In the genomic region with DNA sequence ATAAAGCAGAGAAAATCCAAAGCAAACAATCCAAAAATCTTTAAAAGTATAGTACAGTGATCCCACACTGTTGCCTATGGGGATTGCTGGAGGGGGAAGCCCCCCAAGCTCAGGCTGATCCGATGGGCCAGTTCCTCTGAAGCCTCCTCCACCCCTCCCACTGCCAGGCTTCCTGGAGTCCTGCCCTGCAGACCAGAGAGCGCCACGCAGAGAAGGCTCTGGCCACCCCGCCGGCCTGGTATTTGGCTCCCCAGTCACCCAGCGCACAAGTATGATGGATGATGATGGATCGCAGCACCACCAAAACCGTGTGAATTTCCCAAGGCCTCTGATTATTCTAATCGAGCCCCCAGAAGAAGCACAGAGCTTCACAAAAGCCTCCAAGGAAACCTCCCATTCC, we compare ENCODE assay signal across 14 cellular contexts.
DNase-seq lines count a peak whose midpoint lies in the region; ATAC-seq and TF ChIP-seq lines count a peak whose summit lies in the region.
"Had no signal": no experiment of that assay in that cellular context is flagged by ENCODE, and none has a peak within 500 bp of the region (broad histone marks: within the 10 kb centered on the region; RNA-seq: fewer than 3 reads in every experiment).

No MANE protein-coding gene starts in this region.

- no peaks in the 10 kb centered on the region for H3F3A ChIP-seq in neural progenitor cell (ENCODE audit: low read depth)

- ATAC-seq in right cardiac atrium (peak; percentile 57 to 71), GM19467 (IDR thresholded peaks at IDR 0.05; ENCODE audit: unreplicated experiment) (no peak)
- ATAC-seq: A549, K562 had no signal

- H3K4me1 ChIP-seq in right cardiac atrium (ENCODE audit: control insufficient read depth, insufficient read depth, low read length), result peaks cover 3% of the 10 kb centered on the region
- H3K4me1 ChIP-seq in ectodermal cell (ENCODE audit: control insufficient read depth, insufficient read depth, low read length), result peaks cover 12% of the 10 kb centered on the region
- H3K4me1 ChIP-seq in neural progenitor cell, result peaks cover 16% of the 10 kb centered on the region
- H3K4me1 ChIP-seq in Caco-2, result peaks cover 11% of the 10 kb centered on the region; the same call in 1 of the 2 replicates
- H3K4me1 ChIP-seq: A549 had no signal

- H2AFZ ChIP-seq in neural progenitor cell (replicated peaks), result peak overlapping the region; percentile 93
- H2AFZ ChIP-seq: GM23248 had no signal

- peak overlapping the region; percentile 31 for H3K4me2 ChIP-seq in neural progenitor cell
- H3K4me2 ChIP-seq: A549 had no signal

- no peaks in the 10 kb centered on the region for H3K9me3 Mint-ChIP-seq in neural progenitor cell
- no peaks in the 10 kb centered on the region for H3K9me3 Mint-ChIP-seq in Caco-2 (ENCODE audit: unreplicated experiment)
- H3K9me3 Mint-ChIP-seq in activated CD4-positive, alpha-beta T cell treated with anti-CD3 and anti-CD28 coated beads, Interleukin-2, amount 10 ng/mL, durations not matched to agents 24 days and 14 days, result no peaks in the 10 kb centered on the region

- H3K36me3 Mint-ChIP-seq in neural progenitor cell (no peaks in the 10 kb centered on the region), Caco-2 (ENCODE audit: insufficient read depth, unreplicated experiment) (no peaks in the 10 kb centered on the region)
- H3K36me3 Mint-ChIP-seq in activated CD4-positive, alpha-beta T cell treated with anti-CD3 and anti-CD28 coated beads, Interleukin-2, amount 10 ng/mL, durations not matched to agents 24 days and 14 days (ENCODE audit: low read depth), result no peaks in the 10 kb centered on the region

- CTCF ChIA-PET in Caco-2 (lab: Charles Lee), result no interaction called here

- H3K9ac ChIP-seq in neural progenitor cell, result no peak overlapping the region
- H3K9ac ChIP-seq: GM23248 had no signal

- H3K27ac Mint-ChIP-seq in neural progenitor cell (peak overlapping the region; percentile 80), Caco-2 (ENCODE audit: unreplicated experiment) (no peak overlapping the region)
- H3K27ac Mint-ChIP-seq in activated CD4-positive, alpha-beta T cell treated with anti-CD3 and anti-CD28 coated beads, Interleukin-2, amount 10 ng/mL, durations not matched to agents 24 days and 14 days, result no peak overlapping the region

- no TSS peak for BruUV-seq in Caco-2 (replicated peaks; lab: Mats Ljungman, UMichigan)

- intact Hi-C loops in right cardiac atrium (cut with DNase I) (no loop called here), cardiac septum (cut with DNase I) (no loop called here), Caco-2 (cut with micrococcal nuclease; ENCODE audit: unreplicated experiment) (no loop called here)
- intact Hi-C loops in activated CD4-positive, alpha-beta T cell treated with anti-CD3 and anti-CD28 coated beads, Interleukin-2, amount 10 ng/mL, durations not matched to agents 24 days and 14 days (cut with micrococcal nuclease), result no loop called here

- H3K36me3 ChIP-seq in ectodermal cell (ENCODE audit: control insufficient read depth, insufficient read depth, low read length), result no peaks in the 10 kb centered on the region
- H3K36me3 ChIP-seq in neural progenitor cell, result no peaks in the 10 kb centered on the region
- no peaks in the 10 kb centered on the region for H3K36me3 ChIP-seq in Caco-2 (ENCODE audit: control insufficient read depth, insufficient read depth, low read length)

- H3K4me3 Mint-ChIP-seq in neural progenitor cell, result no peak overlapping the region
- H3K4me3 Mint-ChIP-seq in Caco-2 (ENCODE audit: unreplicated experiment), result no peak overlapping the region
- H3K4me3 Mint-ChIP-seq in activated CD4-positive, alpha-beta T cell treated with anti-CD3 and anti-CD28 coated beads, Interleukin-2, amount 10 ng/mL, durations not matched to agents 24 days and 14 days, result no peak overlapping the region

- no peak overlapping the region for H3K4me3 ChIP-seq in right cardiac atrium (ENCODE audit: low read length)
- no peak overlapping the region for H3K4me3 ChIP-seq in ectodermal cell (ENCODE audit: insufficient read depth, low read depth, low read length)
- no peak overlapping the region for H3K4me3 ChIP-seq in neural progenitor cell
- no peak overlapping the region for H3K4me3 ChIP-seq in Caco-2 (ENCODE audit: low read depth, low read length)
- H3K4me3 ChIP-seq: A549, GM23248, K562 had no signal

- TF ChIP-seq CTCF in neural progenitor cell (IDR thresholded peaks at IDR 0.05), result no peak
- TF ChIP-seq CTCF in Caco-2 (IDR thresholded peaks at IDR 0.05; ENCODE audit: insufficient read depth in 1 of 2, low read depth in 1 of 2, low read length in 1 of 2, severe bottlenecking in 1 of 2, unreplicated experiment in 1 of 2), result no peak

- POLR2A ChIA-PET in Caco-2 (lab: Charles Lee), result no interaction called here

- peaks cover 3% of the 10 kb centered on the region for H3K27me3 Mint-ChIP-seq in neural progenitor cell (ENCODE audit: insufficient read depth, low read depth)
- H3K27me3 Mint-ChIP-seq in Caco-2 (ENCODE audit: insufficient read depth, unreplicated experiment), result no peaks in the 10 kb centered on the region
- H3K27me3 Mint-ChIP-seq in activated CD4-positive, alpha-beta T cell treated with anti-CD3 and anti-CD28 coated beads, Interleukin-2, amount 10 ng/mL, durations not matched to agents 24 days and 14 days, result peaks cover 7% of the 10 kb centered on the region

- no peaks in the 10 kb centered on the region for H3K79me2 ChIP-seq in neural progenitor cell (ENCODE audit: low read depth)

- H3K9me3 ChIP-seq in right cardiac atrium (ENCODE audit: control insufficient read depth, low read length) (no peaks in the 10 kb centered on the region), ectodermal cell (ENCODE audit: control insufficient read depth, low read length) (no peaks in the 10 kb centered on the region), neural progenitor cell (ENCODE audit: low read depth) (no peaks in the 10 kb centered on the region), Caco-2 (no peaks in the 10 kb centered on the region)
- H3K9me3 ChIP-seq: A549 had no signal

- 56% methylated on average over 9 of the region's 9 CpGs for WGBS in right cardiac atrium
- WGBS in ectodermal cell, 2 experiments, result 69 to 76% methylated on average over 9 of the region's 9 CpGs

- H3K27ac ChIP-seq in right cardiac atrium (ENCODE audit: low read length) (peak overlapping the region; percentile 72), ectodermal cell (ENCODE audit: insufficient read depth, low read depth, low read length, poor library complexity, severe bottlenecking) (peak overlapping the region; percentile 66), neural progenitor cell (no peak overlapping the region)
- H3K27ac ChIP-seq: A549, GM23248 had no signal

- no peaks in the 10 kb centered on the region for H3K27me3 ChIP-seq in right cardiac atrium (ENCODE audit: control insufficient read depth, insufficient read depth)
- no peaks in the 10 kb centered on the region for H3K27me3 ChIP-seq in ectodermal cell (ENCODE audit: control insufficient read depth, insufficient read depth, low read length, poor library complexity, severe bottlenecking)
- no peaks in the 10 kb centered on the region for H3K27me3 ChIP-seq in neural progenitor cell
- H3K27me3 ChIP-seq in Caco-2 (replicated peaks; ENCODE audit: control insufficient read depth, insufficient read depth, low read length), result no peaks in the 10 kb centered on the region

- H3K4me1 Mint-ChIP-seq in neural progenitor cell, result peaks cover 20% of the 10 kb centered on the region
- peaks cover 9% of the 10 kb centered on the region for H3K4me1 Mint-ChIP-seq in Caco-2 (ENCODE audit: low read depth, unreplicated experiment)
- H3K4me1 Mint-ChIP-seq in activated CD4-positive, alpha-beta T cell treated with anti-CD3 and anti-CD28 coated beads, Interleukin-2, amount 10 ng/mL, durations not matched to agents 24 days and 14 days, result no peaks in the 10 kb centered on the region

- no peaks in the 10 kb centered on the region for H4K20me1 ChIP-seq in neural progenitor cell (ENCODE audit: low read depth)

- DNase-seq in right cardiac atrium (peak; percentile 28 to 73 (median 71)), cardiac septum (ENCODE audit: low spot score) (no peak), neural progenitor cell (ENCODE audit: low spot score) (peak; percentile 18), Caco-2 (no peak)
- DNase-seq in activated CD4-positive, alpha-beta T cell treated with anti-CD3 and anti-CD28 coated beads, Interleukin-2, amount 10 ng/mL, durations not matched to agents 24 days and 14 days, result no peak
- DNase-seq in activated CD4-positive, alpha-beta T cell treated with anti-CD3 and anti-CD28 coated beads for 1 hour, result no peak
- DNase-seq: DMS53, GM23248, NCI-H1048, NCI-H446 had no signal

Comparison
In these comparisons a context has a peak if more than half of its experiments do, and no peak if none do; other contexts are left out.
1. DNase-seq: peak in right cardiac atrium (3 of 3) and neural progenitor cell (single experiment); none in cardiac septum (single experiment), Caco-2 (0 of 2), activated CD4-positive, alpha-beta T cell treated with anti-CD3 and anti-CD28 coated beads, Interleukin-2, amount 10 ng/mL, durations not matched to agents 24 days and 14 days (single experiment) and activated CD4-positive, alpha-beta T cell treated with anti-CD3 and anti-CD28 coated beads for 1 hour (single experiment).